ENCODE assay signal across 15 cellular contexts in the genomic region with DNA sequence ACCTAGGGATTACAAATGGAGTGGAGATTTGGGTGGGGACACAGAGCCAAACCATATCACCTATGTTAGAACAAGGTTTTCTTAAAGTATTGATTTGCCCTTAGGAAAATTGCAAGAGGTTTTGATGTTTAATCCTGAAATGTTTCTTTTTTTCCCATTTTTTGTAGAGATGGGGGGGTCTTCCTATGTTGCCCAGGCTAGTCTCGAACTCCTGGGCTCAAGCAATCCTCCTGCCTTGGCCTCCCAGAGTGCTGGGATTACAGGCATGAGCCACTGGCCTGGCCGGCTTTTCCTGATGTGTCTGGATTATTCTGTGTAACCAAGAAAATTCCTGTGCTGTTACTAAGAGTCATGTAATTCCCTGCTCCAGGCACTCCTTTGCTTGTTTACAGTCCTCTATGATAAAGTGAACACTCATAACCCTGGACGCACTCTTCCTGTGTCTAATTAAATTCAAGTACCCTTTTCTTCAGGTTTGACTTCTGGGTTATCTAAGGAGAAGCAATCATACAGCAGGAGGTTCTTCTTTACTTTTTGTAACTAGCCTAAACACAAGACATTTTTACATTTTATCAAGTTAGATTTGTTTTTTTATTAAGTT. TPM values are rescaled to one million over a fixed set of nuclear protein-coding genes. Genes with fewer than 3 reads are reported as not detected.
A peak's percentile ranks its signal among the peaks of the same experiment; 100 is the strongest.
DNase-seq lines count a peak whose midpoint lies in the region; ATAC-seq and TF ChIP-seq lines count a peak whose summit lies in the region.
"Had no signal": no experiment of that assay in that cellular context is flagged by ENCODE, and none has a peak within 500 bp of the region (broad histone marks: within the 10 kb centered on the region; RNA-seq: fewer than 3 reads in every experiment).

No MANE protein-coding gene starts in this region.

- H4K5ac ChIP-seq in IMR-90 (ENCODE audit: low read depth, low read length), result no peak overlapping the region

- no peak overlapping the region for H3K4me3 Mint-ChIP-seq in activated T-cell treated with anti-CD3 and anti-CD28 coated beads, Interleukin-2, amount 50 U/mL, for 72 hours
- H3K4me3 Mint-ChIP-seq: activated naive CD8-positive, alpha-beta T cell treated with anti-CD3 and anti-CD28 coated beads for 36 hours; B cell had no signal

- H3K36me3 ChIP-seq in IMR-90 (ENCODE audit: control insufficient read depth, insufficient read depth, low read length) (no peaks in the 10 kb centered on the region), mammary epithelial cell (ENCODE audit: insufficient read depth, low read length) (no peaks in the 10 kb centered on the region), kidney epithelial cell (ENCODE audit: control insufficient read depth, insufficient read depth, low read length) (no peaks in the 10 kb centered on the region), HAP-1 (replicated peaks) (no peaks in the 10 kb centered on the region)
- H3K36me3 ChIP-seq: colonic mucosa, gastroesophageal sphincter had no signal

- peaks cover 6% of the 10 kb centered on the region for H3K4me1 Mint-ChIP-seq in activated T-cell treated with anti-CD3 and anti-CD28 coated beads, Interleukin-2, amount 50 U/mL, for 72 hours (ENCODE audit: low read depth)
- H3K4me1 Mint-ChIP-seq: activated naive CD8-positive, alpha-beta T cell treated with anti-CD3 and anti-CD28 coated beads for 36 hours; B cell had no signal

- H3K9ac ChIP-seq in IMR-90 (ENCODE audit: low read depth, low read length), result no peak overlapping the region
- no peak overlapping the region for H3K9ac ChIP-seq in mammary epithelial cell (ENCODE audit: insufficient read depth, low read length)

- peak; percentile 68 for DNase-seq in AG20443 (ENCODE audit: low spot score)
- peak; percentile 85 for DNase-seq in IMR-90
- peak; percentile 66 for DNase-seq in mammary epithelial cell
- peak; percentile 61 for DNase-seq in kidney epithelial cell (ENCODE audit: low read depth)
- DNase-seq in NCI-H1694 (lab: John Stamatoyannopoulos, UW), result no peak
- no peak for DNase-seq in activated T-cell treated with anti-CD3 and anti-CD28 coated beads, Interleukin-2, amount 50 U/mL, for 72 hours
- no peak for DNase-seq in HAP-1 (ENCODE audit: low spot score in 2 of 2)
- DNase-seq in NCI-H510A (lab: John Stamatoyannopoulos, UW), result no peak
- DNase-seq: activated CD8-positive, alpha-beta memory T cell treated with anti-CD3 and anti-CD28 coated beads, Interleukin-2, amount 50 U/mL, for 4 hours; activated naive CD8-positive, alpha-beta T cell treated with anti-CD3 and anti-CD28 coated beads for 36 hours; colonic mucosa; stimulated activated CD4-positive, alpha-beta T cell treated with anti-CD3 and anti-CD28 coated beads, Interleukin-2, amount 100 ng/mL, for 24 hours had no signal

- dilution Hi-C loops in IMR-90 (cut with HindIII; ENCODE audit: low sequenced_read_pairs, unreplicated experiment), result no loop called here
- dilution Hi-C loops in mammary epithelial cell (cut with HindIII; ENCODE audit: low sequenced_read_pairs), result no loop called here

- no peak overlapping the region for H4K91ac ChIP-seq in IMR-90 (ENCODE audit: insufficient read depth, low read depth, low read length)

- H2BK120ac ChIP-seq in IMR-90 (ENCODE audit: low read depth, low read length), result no peak overlapping the region

- no TSS peak for BruUV-seq in IMR-90 (replicated peaks; lab: Mats Ljungman, UMichigan)
- TSS peak; percentile 96 for BruUV-seq in mammary epithelial cell (replicated peaks; lab: Mats Ljungman, UMichigan)

- no peak overlapping the region for H3K27ac Mint-ChIP-seq in activated T-cell treated with anti-CD3 and anti-CD28 coated beads, Interleukin-2, amount 50 U/mL, for 72 hours
- H3K27ac Mint-ChIP-seq: activated naive CD8-positive, alpha-beta T cell treated with anti-CD3 and anti-CD28 coated beads for 36 hours; B cell had no signal

- H2AK5ac ChIP-seq in IMR-90 (ENCODE audit: low read depth, low read length), result no peak overlapping the region

- H2AK9ac ChIP-seq in IMR-90 (replicated peaks; ENCODE audit: low read depth, low read length, poor library complexity), result no peak overlapping the region

- H3K14ac ChIP-seq in IMR-90 (replicated peaks; ENCODE audit: low read depth, low read length), result no peak overlapping the region

- H3K9me3 ChIP-seq in IMR-90 (ENCODE audit: control insufficient read depth, insufficient read depth, low read length), result no peaks in the 10 kb centered on the region
- no peaks in the 10 kb centered on the region for H3K9me3 ChIP-seq in mammary epithelial cell (replicated peaks; ENCODE audit: insufficient read depth, low read length)
- H3K9me3 ChIP-seq in HAP-1, result no peaks in the 10 kb centered on the region
- H3K9me3 ChIP-seq: colonic mucosa, gastroesophageal sphincter had no signal

- no peak overlapping the region for H3K4ac ChIP-seq in IMR-90 (ENCODE audit: low read depth, low read length)

- H3K27me3 ChIP-seq in IMR-90 (ENCODE audit: control insufficient read depth, insufficient read depth, low read length), result peaks cover 26% of the 10 kb centered on the region
- peaks cover 3% of the 10 kb centered on the region for H3K27me3 ChIP-seq in mammary epithelial cell (ENCODE audit: insufficient read depth, low read length)
- H3K27me3 ChIP-seq in kidney epithelial cell (ENCODE audit: control insufficient read depth, insufficient read depth, low read length), result peaks cover 3% of the 10 kb centered on the region
- no peaks in the 10 kb centered on the region for H3K27me3 ChIP-seq in HAP-1 (ENCODE audit: low read depth)
- H3K27me3 ChIP-seq: colonic mucosa, gastroesophageal sphincter had no signal

- POLR2A ChIA-PET in IMR-90 (lab: Charles Lee; ENCODE audit: unreplicated experiment), result no interaction called here

- H3K23ac ChIP-seq in IMR-90 (ENCODE audit: low read depth, low read length), result no peak overlapping the region

- H4K8ac ChIP-seq in IMR-90 (ENCODE audit: low read depth in 2 of 2, low read length in 2 of 2), result no peak overlapping the region

- no peaks in the 10 kb centered on the region for H4K20me1 ChIP-seq in IMR-90 (ENCODE audit: insufficient read depth, low read length)
- no peaks in the 10 kb centered on the region for H4K20me1 ChIP-seq in mammary epithelial cell (ENCODE audit: insufficient read depth, low read length)

- H3K79me2 ChIP-seq in mammary epithelial cell (ENCODE audit: insufficient read depth, low read length), result no peaks in the 10 kb centered on the region

- no peak overlapping the region for H3K18ac ChIP-seq in IMR-90 (ENCODE audit: low read depth, low read length)

- H3K79me1 ChIP-seq in IMR-90 (ENCODE audit: low read depth in 1 of 2, low read length in 2 of 2), result no peaks in the 10 kb centered on the region

- H3K36me3 Mint-ChIP-seq in activated T-cell treated with anti-CD3 and anti-CD28 coated beads, Interleukin-2, amount 50 U/mL, for 72 hours (ENCODE audit: insufficient read depth in 2 of 2), result no peaks in the 10 kb centered on the region
- H3K36me3 Mint-ChIP-seq: activated naive CD8-positive, alpha-beta T cell treated with anti-CD3 and anti-CD28 coated beads for 36 hours had no signal

- in situ Hi-C loops in IMR-90 (cut with MboI; ENCODE audit: low sequenced_read_pairs), result no loop called here
- in situ Hi-C loops in mammary epithelial cell (cut with MboI; ENCODE audit: low sequenced_read_pairs in 2 of 2), result no loop called here
- in situ Hi-C loops in HAP-1 (cut with MboI; ENCODE audit: low sequenced_read_pairs), result no loop called here

- TF ChIP-seq CTCF in IMR-90 (conservative IDR thresholded peaks at IDR 0.05; ENCODE audit: low read depth, low read length), result no peak
- TF ChIP-seq CTCF in mammary epithelial cell (conservative IDR thresholded peaks at IDR 0.05 in 1 of 2, IDR thresholded peaks at IDR 0.05 in 1 of 2; ENCODE audit: extremely low read depth in 1 of 2, insufficient read depth in 1 of 2, low read depth in 1 of 2, low read length in 2 of 2), result no peak
- TF ChIP-seq CTCF in kidney epithelial cell (IDR thresholded peaks at IDR 0.05; ENCODE audit: insufficient read depth, low read length, poor library complexity, severe bottlenecking), result no peak

- no peak overlapping the region for H3K56ac ChIP-seq in IMR-90 (ENCODE audit: extremely low read depth, insufficient read depth, low read length)

- intact Hi-C loops in IMR-90 (cut with micrococcal nuclease) (no loop called here), mammary epithelial cell (cut with micrococcal nuclease) (no loop called here)

- TF ChIP-seq POLR2A in IMR-90 (IDR thresholded peaks at IDR 0.05; ENCODE audit: low read depth, low read length), result no peak

- no peak overlapping the region for H2BK15ac ChIP-seq in IMR-90 (ENCODE audit: low read depth, low read length)

- H2BK20ac ChIP-seq in IMR-90 (ENCODE audit: low read depth, low read length), result no peak overlapping the region

- H3K4me1 ChIP-seq in IMR-90 (ENCODE audit: control insufficient read depth, insufficient read depth, low read length), result no peaks in the 10 kb centered on the region
- no peaks in the 10 kb centered on the region for H3K4me1 ChIP-seq in mammary epithelial cell (ENCODE audit: insufficient read depth, low read length)
- peaks cover 17% of the 10 kb centered on the region for H3K4me1 ChIP-seq in HAP-1
- H3K4me1 ChIP-seq: colonic mucosa, gastroesophageal sphincter had no signal

- H3K9me1 ChIP-seq in IMR-90 (ENCODE audit: insufficient read depth, low read length), result no peaks in the 10 kb centered on the region

- H3K4me3 ChIP-seq in IMR-90 (ENCODE audit: insufficient read depth, low read depth, low read length) (no peak overlapping the region), mammary epithelial cell (replicated peaks in 1 of 3; ENCODE audit: insufficient read depth in 1 of 3, low read depth in 2 of 3, low read length in 3 of 3) (no peak overlapping the region), kidney epithelial cell (ENCODE audit: low read depth, low read length) (no peak overlapping the region), HAP-1 (no peak overlapping the region)
- H3K4me3 ChIP-seq: colonic mucosa, gastroesophageal sphincter, GM12878 had no signal

- WGBS in IMR-90 (ENCODE audit: extremely low coverage in 2 of 2, insufficient read length in 1 of 2), 2 experiments, result no CpG with 5 or more reads among the region's 3 CpGs
- 44% methylated on average over 3 of the region's 3 CpGs for WGBS in mammary epithelial cell (ENCODE audit: low coverage, missing lambda C conversion rate)

- peaks cover 12% of the 10 kb centered on the region for H3K27me3 Mint-ChIP-seq in activated T-cell treated with anti-CD3 and anti-CD28 coated beads, Interleukin-2, amount 50 U/mL, for 72 hours (ENCODE audit: low read depth)

- H3K27ac ChIP-seq in IMR-90 (ENCODE audit: insufficient read depth, low read length) (no peak overlapping the region), mammary epithelial cell (ENCODE audit: insufficient read depth, low read depth, low read length) (no peak overlapping the region)
- H3K27ac ChIP-seq: colonic mucosa, gastroesophageal sphincter had no signal

- CTCF ChIA-PET in IMR-90 (lab: Yijun Ruan, JAX), result interaction anchor here (0.6 kb wide), 1 partner anchor 259 kb away, joined by 4 read pairs; no protein-coding TSS in a partner anchor
- CTCF ChIA-PET in mammary epithelial cell (lab: Charles Lee; ENCODE audit: low non-redundant PET), result no interaction called here

- H3K4me2 ChIP-seq in IMR-90 (ENCODE audit: low read depth, low read length) (no peak overlapping the region), mammary epithelial cell (ENCODE audit: insufficient read depth, low read depth, low read length) (no peak overlapping the region)

- peak; percentile 99 for ATAC-seq in IMR-90 (ENCODE audit: low read depth)
- ATAC-seq in activated T-cell treated with anti-CD3 and anti-CD28 coated beads, Interleukin-2, amount 50 U/mL, for 72 hours (replicated peaks in 1 of 2), result no peak
- ATAC-seq: gastroesophageal sphincter, GM12878 had no signal

- no peak for TF ChIP-seq RAD21 in IMR-90 (IDR thresholded peaks at IDR 0.05; ENCODE audit: low read length)

- H3K9me3 Mint-ChIP-seq in activated T-cell treated with anti-CD3 and anti-CD28 coated beads, Interleukin-2, amount 50 U/mL, for 72 hours, result peaks cover 2% of the 10 kb centered on the region in 2 donors

- H2BK5ac ChIP-seq in IMR-90 (ENCODE audit: low read depth, low read length, poor library complexity, severe bottlenecking), result no peak overlapping the region

- H2AFZ ChIP-seq in IMR-90 (replicated peaks; ENCODE audit: low read length, poor library complexity) (no peak overlapping the region), mammary epithelial cell (ENCODE audit: low read depth, low read length) (no peak overlapping the region)

RNA-seq across cellular contexts. Expression of a gene that starts 15.0 kb away (rescaled TPM):
- total RNA-seq in IMR-90 (2012; rRNA removed) (17.5 and 17.6 TPM in 2 replicates), mammary epithelial cell (10 to 100 TPM; 20.7 to 23.5 TPM), kidney epithelial cell (29.7 and 31.6 TPM in 2 replicates)
- polyA plus RNA-seq in IMR-90 (2012; rRNA removed) (13.4 and 14.5 TPM in 2 replicates), mammary epithelial cell (9.6 TPM)
- polyA plus RNA-seq in IMR-90 (2012; cell fraction: cytosol; rRNA removed), result 10.6 and 13.3 TPM in 2 replicates
- 23.9 and 32.2 TPM in 2 replicates for polyA plus RNA-seq in IMR-90 (2012; cell fraction: nucleus; rRNA removed; ENCODE audit: low replicate concordance)
- polyA minus RNA-seq in mammary epithelial cell, result 44.1 TPM
- 100 to 1,000 TPM in 1 of 2 donors, 10 to 100 TPM in 1; 30.1 to 103 TPM for total RNA-seq in activated T-cell treated with anti-CD3 and anti-CD28 coated beads, Interleukin-2, amount 50 U/mL, for 72 hours

Comparison
In these comparisons a context has a peak if more than half of its experiments do, and no peak if none do; other contexts are left out.
1. DNase-seq: peak in AG20443 (single experiment), IMR-90 (single experiment), mammary epithelial cell (single experiment) and kidney epithelial cell (single experiment); none in NCI-H1694 (single experiment), activated T-cell treated with anti-CD3 and anti-CD28 coated beads, Interleukin-2, amount 50 U/mL, for 72 hours (0 of 2), HAP-1 (0 of 2) and NCI-H510A (single experiment).